In the genomic region with DNA sequence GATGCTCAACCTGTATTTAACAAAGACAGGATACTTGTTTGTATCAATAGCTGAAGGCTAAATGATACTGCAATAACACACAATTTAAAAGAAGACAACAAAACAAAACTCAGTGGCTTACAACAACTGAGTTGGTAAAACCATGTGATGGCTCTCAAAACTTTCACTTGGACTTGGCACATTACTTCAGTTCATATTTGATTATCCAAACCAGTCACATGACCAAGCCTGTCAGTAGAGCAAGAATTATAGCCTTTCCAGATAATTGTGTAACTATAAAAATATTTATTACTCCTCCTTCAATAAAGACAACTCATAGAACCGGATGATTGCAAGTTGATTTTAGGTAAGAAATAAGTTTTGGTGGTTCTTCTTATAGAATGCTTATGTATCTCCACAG, we compare ENCODE assay signal across 15 cellular contexts.
"Had no signal": no experiment of that assay in that cellular context is flagged by ENCODE, and none has a peak within 500 bp of the region (broad histone marks: within the 10 kb centered on the region; RNA-seq: fewer than 3 reads in every experiment).

No MANE protein-coding gene starts in this region.

- H3K9me3 ChIP-seq: esophagus muscularis mucosa had no signal

- ATAC-seq: activated CD8-positive, alpha-beta memory T cell treated with anti-CD3 and anti-CD28 coated beads, Interleukin-2, amount 10 ng/mL, durations not matched to agents 7 days and 5 days; activated T-cell treated with anti-CD3 and anti-CD28 coated beads, Interleukin-2, amount 50 U/mL, for 4 hours; right cardiac atrium had no signal

- H3K27ac ChIP-seq: esophagus muscularis mucosa had no signal

- H3K27me3 ChIP-seq: esophagus muscularis mucosa had no signal

- H3K4me3 ChIP-seq: esophagus muscularis mucosa had no signal

- FAIRE-seq: bronchial epithelial cell had no signal

- DNase-seq: activated CD4-positive, alpha-beta T cell treated with anti-CD3 and anti-CD28 coated beads, Interleukin-2, amount 50 U/mL, for 4 hours; activated CD8-positive, alpha-beta memory T cell treated with anti-CD3 and anti-CD28 coated beads, Interleukin-2, amount 10 ng/mL, durations not matched to agents 7 days and 5 days; activated gamma-delta T cell; activated naive CD8-positive, alpha-beta T cell treated with anti-CD3 and anti-CD28 coated beads, Interleukin-2, amount 10 ng/mL, durations not matched to agents 7 days and 5 days; activated T-cell treated with anti-CD3 and anti-CD28 coated beads, Interleukin-2, amount 50 U/mL, for 4 hours; aorta; kidney glomerular epithelial cell; naive B cell; right cardiac atrium; stimulated activated CD4-positive, alpha-beta T cell treated with anti-CD3 and anti-CD28 coated beads, Interleukin-2, amount 100 ng/mL, for 24 hours; stimulated activated naive CD4-positive, alpha-beta T cell; substantia nigra; T-helper 2 cell had no signal
